10 cellular contexts compared by ENCODE assay signal in the genomic region with DNA sequence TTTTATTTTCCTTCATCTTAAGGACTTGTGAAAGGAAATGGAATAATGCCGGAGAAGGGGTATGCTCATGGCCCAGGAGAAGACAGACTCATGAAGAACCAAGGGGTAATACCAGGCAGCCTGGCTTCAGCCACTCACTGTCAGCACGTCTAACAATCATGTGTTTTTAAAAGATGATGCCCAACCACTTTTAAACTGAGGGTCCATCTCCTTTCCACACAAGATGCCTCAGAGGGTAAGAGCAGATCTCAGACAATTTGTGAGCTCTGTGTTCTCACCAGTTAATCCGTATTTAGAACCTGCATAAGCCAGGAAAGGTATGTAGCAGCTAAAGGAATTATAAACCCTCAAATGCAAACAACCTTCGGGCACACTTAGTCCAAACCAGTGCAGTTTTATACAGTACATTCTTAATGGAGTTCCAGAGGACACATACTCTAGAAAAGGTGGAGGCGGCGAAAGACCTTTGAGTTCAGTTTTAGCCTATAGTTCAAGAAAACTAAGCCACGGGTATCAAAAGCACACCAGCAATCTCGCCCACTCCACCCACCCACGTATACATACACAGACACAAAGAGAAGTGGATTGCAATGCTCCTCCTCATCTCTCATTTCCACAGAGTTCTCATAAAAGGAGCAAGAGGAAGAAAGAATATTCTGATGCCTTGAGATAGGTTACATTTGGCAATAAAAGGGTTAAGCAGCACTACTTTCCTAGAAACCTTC. TPM values are rescaled to one million over a fixed set of nuclear protein-coding genes. Genes with fewer than 3 reads are reported as not detected.
A peak's percentile ranks its signal among the peaks of the same experiment; 100 is the strongest.
DNase-seq lines count a peak whose midpoint lies in the region; ATAC-seq and TF ChIP-seq lines count a peak whose summit lies in the region.
"Had no signal": no experiment of that assay in that cellular context is flagged by ENCODE, and none has a peak within 500 bp of the region (broad histone marks: within the 10 kb centered on the region; RNA-seq: fewer than 3 reads in every experiment).

No MANE protein-coding gene starts in this region.

- H3K27ac Mint-ChIP-seq in activated CD8-positive, alpha-beta T cell treated with anti-CD3 and anti-CD28 coated beads for 36 hours = peak overlapping the region; percentile 96

- H3K4me3 Mint-ChIP-seq in activated CD8-positive, alpha-beta T cell treated with anti-CD3 and anti-CD28 coated beads for 36 hours = peak overlapping the region; percentile 99

- H3K9me3 ChIP-seq in heart right ventricle (no peaks in the 10 kb centered on the region), iPS-18a (ENCODE audit: control insufficient read depth, low read depth, low read length) (no peaks in the 10 kb centered on the region), thyroid gland (no peaks in the 10 kb centered on the region), vagina (no peaks in the 10 kb centered on the region)

- TF ChIP-seq CTCF in heart right ventricle (IDR thresholded peaks at IDR 0.05) (no peak), thyroid gland (IDR thresholded peaks at IDR 0.05) (no peak), vagina (IDR thresholded peaks at IDR 0.05) (no peak)
- TF ChIP-seq CTCF in activated CD8-positive, alpha-beta T cell treated with anti-CD3 and anti-CD28 coated beads for 36 hours (IDR thresholded peaks at IDR 0.05) = no peak

- H3K27me3 Mint-ChIP-seq in activated CD8-positive, alpha-beta T cell treated with anti-CD3 and anti-CD28 coated beads for 36 hours = no peaks in the 10 kb centered on the region

- H3K9ac ChIP-seq in iPS-18a (ENCODE audit: low read length) = no peak overlapping the region

- H3K4me1 Mint-ChIP-seq in activated CD8-positive, alpha-beta T cell treated with anti-CD3 and anti-CD28 coated beads for 36 hours (ENCODE audit: low read depth) = peaks cover 63% of the 10 kb centered on the region

- H3K27ac ChIP-seq in heart right ventricle (peak overlapping the region in 6 of 10 donors; percentile 0 to 99 (median 97)), iPS-18a (ENCODE audit: low read length) (no peak overlapping the region), thyroid gland (peak overlapping the region; percentile 94 to 98 (median 95)), vagina (no peak overlapping the region)

- peaks cover 0 to 78% (median 45%) of the 10 kb centered on the region in 9 donors for H3K4me1 ChIP-seq in heart right ventricle
- H3K4me1 ChIP-seq in iPS-18a (ENCODE audit: control insufficient read depth, low read depth, low read length) = peaks cover 19% of the 10 kb centered on the region
- H3K4me1 ChIP-seq in thyroid gland = peaks cover 24 to 31% of the 10 kb centered on the region in 2 donors
- peaks cover 27% of the 10 kb centered on the region for H3K4me1 ChIP-seq in vagina

- DNase-seq in heart right ventricle = no peak
- DNase-seq in Right ventricle myocardium inferior (ENCODE audit: missing footprints) = no peak
- peak; percentile 46 for DNase-seq in activated CD8-positive, alpha-beta T cell treated with anti-CD3 and anti-CD28 coated beads for 36 hours
- no peak for DNase-seq in thyroid gland
- no peak for DNase-seq in COLO668 (lab: John Stamatoyannopoulos, UW; ENCODE audit: unreplicated experiment)
- DNase-seq in DMS53 (lab: John Stamatoyannopoulos, UW) = no peak
- no peak for DNase-seq in vagina (ENCODE audit: extremely low spot score in 2 of 2)
- DNase-seq: C1 segment of cervical spinal cord, NCI-H446 had no signal

- no peaks in the 10 kb centered on the region for H3K9me3 Mint-ChIP-seq in activated CD8-positive, alpha-beta T cell treated with anti-CD3 and anti-CD28 coated beads for 36 hours

- TF ChIP-seq POLR2A in thyroid gland (IDR thresholded peaks at IDR 0.05) (no peak), vagina (IDR thresholded peaks at IDR 0.05) (no peak)

- 73 to 75% methylated on average over 9 of the region's 9 CpGs for WGBS in heart right ventricle, 2 donors
- 61 to 63% methylated on average over 9 of the region's 9 CpGs for WGBS in thyroid gland, 2 donors

- H3K36me3 ChIP-seq in heart right ventricle (peaks cover 0 to 20% (median 9%) of the 10 kb centered on the region in 9 donors), iPS-18a (ENCODE audit: control insufficient read depth, low read depth, low read length) (peaks cover 14% of the 10 kb centered on the region), thyroid gland (peaks cover 3 to 9% of the 10 kb centered on the region in 2 donors), vagina (peaks cover 0 to 7% of the 10 kb centered on the region in 2 donors)

- POLR2A ChIA-PET in activated CD8-positive, alpha-beta T cell treated with anti-CD3 and anti-CD28 coated beads for 36 hours (lab: Charles Lee) = interaction anchor here (0.7 to 4.1 kb wide), 7 partner anchors 8 to 100 kb away, joined by 3 to 37 read pairs (median 4); partner anchors contain the start of genes HDAC3 and RELL2

- CTCF ChIA-PET in activated CD8-positive, alpha-beta T cell treated with anti-CD3 and anti-CD28 coated beads for 36 hours (lab: Charles Lee) = interaction anchor here (0.8 to 13.6 kb wide), 11 partner anchors 11 to 397 kb away, joined by 3 to 297 read pairs (median 7); partner anchors contain the start of genes GNPDA1, HDAC3 and RELL2

- H3K4me3 ChIP-seq in heart right ventricle (peak overlapping the region in 5 of 10 donors; percentile 2 to 99 (median 97)), iPS-18a (ENCODE audit: low read length) (peak overlapping the region; percentile 21), thyroid gland (replicated peaks in 1 of 3) (no peak overlapping the region), vagina (no peak overlapping the region)

- no peak for ATAC-seq in heart right ventricle
- no peak for ATAC-seq in Right ventricle myocardium inferior
- ATAC-seq in activated CD8-positive, alpha-beta T cell treated with anti-CD3 and anti-CD28 coated beads for 36 hours = no peak

- intact Hi-C loops in heart right ventricle (cut with DNase I) (no loop called here), Right ventricle myocardium inferior (cut with DNase I) (no loop called here), thyroid gland (cut with DNase I) (no loop called here), vagina (cut with DNase I) (no loop called here)
- intact Hi-C loops in activated CD8-positive, alpha-beta T cell treated with anti-CD3 and anti-CD28 coated beads for 36 hours (cut with micrococcal nuclease) = no loop called here

- H3K27me3 ChIP-seq in heart right ventricle = no peaks in the 10 kb centered on the region
- no peaks in the 10 kb centered on the region for H3K27me3 ChIP-seq in iPS-18a (ENCODE audit: control insufficient read depth, insufficient read depth, low read length)
- H3K27me3 ChIP-seq in thyroid gland = no peaks in the 10 kb centered on the region
- H3K27me3 ChIP-seq in vagina = no peaks in the 10 kb centered on the region

- peaks cover 47% of the 10 kb centered on the region for H3K36me3 Mint-ChIP-seq in activated CD8-positive, alpha-beta T cell treated with anti-CD3 and anti-CD28 coated beads for 36 hours (ENCODE audit: low read depth)

RNA-seq across cellular contexts. Expression of gene DIAPH1, which starts 2.6 kb away (rescaled TPM):
- total RNA-seq in heart right ventricle (10 to 100 TPM; 27.3 to 93.2 (median 46.9) TPM), Right ventricle myocardium inferior (36.1 TPM), thyroid gland (100 to 1,000 TPM in 1 of 4 donors, 10 to 100 TPM in 3; 82.1 to 103 (median 89.7) TPM), vagina (64.1 TPM)
- polyA plus RNA-seq in heart right ventricle = 10 to 100 TPM; 28.4 to 48.6 TPM
- 100 to 1,000 TPM; 209 to 218 TPM for total RNA-seq in activated CD8-positive, alpha-beta T cell treated with anti-CD3 and anti-CD28 coated beads for 36 hours

RNA-seq across cellular contexts. Expression of gene HDAC3, which starts 20.5 kb away (rescaled TPM):
- total RNA-seq in heart right ventricle = 10 to 100 TPM; 30.9 to 43.0 (median 32.7) TPM
- polyA plus RNA-seq in heart right ventricle = 10 to 100 TPM; 27.7 to 38.2 TPM
- 29.9 TPM for total RNA-seq in Right ventricle myocardium inferior
- 10 to 100 TPM; 94.8 to 98.3 TPM for total RNA-seq in activated CD8-positive, alpha-beta T cell treated with anti-CD3 and anti-CD28 coated beads for 36 hours
- total RNA-seq in thyroid gland = 10 to 100 TPM; 44.2 to 62.7 (median 54.6) TPM
- total RNA-seq in vagina = 44.7 TPM

RNA-seq across cellular contexts. Expression of gene RELL2, which starts 20.6 kb away (rescaled TPM):
- total RNA-seq in heart right ventricle (1 to 10 TPM in 2 of 10 donors, under 1 TPM in 8; 0.33 to 1.3 (median 0.51) TPM), Right ventricle myocardium inferior (0.78 TPM), thyroid gland (1 to 10 TPM; 2.4 to 5.7 (median 4.6) TPM), vagina (5.6 TPM)
- polyA plus RNA-seq in heart right ventricle = 1 to 10 TPM; 2.6 to 3.2 TPM
- total RNA-seq in activated CD8-positive, alpha-beta T cell treated with anti-CD3 and anti-CD28 coated beads for 36 hours = 10 to 100 TPM; 31.4 to 35.6 TPM

RNA-seq across cellular contexts. Expression of gene FCHSD1, which starts 35.1 kb away (rescaled TPM):
- total RNA-seq in heart right ventricle (1 to 10 TPM; 1.2 to 6.5 (median 2.6) TPM), Right ventricle myocardium inferior (4.5 TPM), thyroid gland (10 to 100 TPM; 15.2 to 28.3 (median 22.7) TPM), vagina (42.2 TPM)
- 1 to 10 TPM; 2.9 to 6.8 TPM for polyA plus RNA-seq in heart right ventricle
- total RNA-seq in activated CD8-positive, alpha-beta T cell treated with anti-CD3 and anti-CD28 coated beads for 36 hours = 10 to 100 TPM; 30.1 to 31.8 TPM

Comparison
In these comparisons a context has a peak if more than half of its experiments do, and no peak if none do; other contexts are left out.
1. H3K27ac ChIP-seq: peak in heart right ventricle (6 of 10) and thyroid gland (3 of 3); none in iPS-18a (single experiment) and vagina (single experiment).